ENCODE assay signal across 14 cellular contexts in genomic region chr3:72448375-72448823, GRCh38. TPM values are rescaled to one million over a fixed set of nuclear protein-coding genes. Genes with fewer than 3 reads are reported as not detected.
DNase-seq lines count a peak whose midpoint lies in the region; ATAC-seq, FAIRE-seq and TF ChIP-seq lines count a peak whose summit lies in the region.
"Had no signal": no experiment of that assay in that cellular context is flagged by ENCODE, and none has a peak within 500 bp of the region (broad histone marks: within the 10 kb centered on the region; RNA-seq: fewer than 3 reads in every experiment).

No MANE protein-coding gene starts in this region.

- H3K4me1 ChIP-seq in HepG2 (ENCODE audit: insufficient read depth, low read length), result peaks cover 61% of the 10 kb centered on the region

- H3K9ac ChIP-seq in HepG2 (ENCODE audit: insufficient read depth, low read depth, low read length), result peak overlapping the region; percentile 28; the same call in 1 of the 2 replicates

- under 1% methylated on average over 8 of the region's 8 CpGs for WGBS in HepG2 (ENCODE audit: low lambda C conversion rate)

- peak overlapping the region; percentile 27 for H3K27ac ChIP-seq in HepG2 (ENCODE audit: extremely low read length, insufficient read depth, low read length)

- TF ChIP-seq RAD21 in HepG2 (CRISPR knock-in tag; IDR thresholded peaks at IDR 0.05), result no peak

- BruUV-seq in HepG2 (replicated peaks; lab: Mats Ljungman, UMichigan), result no TSS peak

- H4K20me1 ChIP-seq in HepG2 (ENCODE audit: insufficient read depth, low read length), result peaks cover 33% of the 10 kb centered on the region

- no peak for ATAC-seq in T-cell (replicated peaks in 1 of 4)
- ATAC-seq in HepG2, result peak; percentile 65
- no peak for ATAC-seq in stimulated activated naive B cell treated with anti-CD40 and anti-IgM and Interleukin-4, amounts not matched to agents 10 μg/mL and 1 μg/mL and 100 μg/mL, for 72 hours (replicated peaks)
- ATAC-seq in GM19351 (IDR thresholded peaks at IDR 0.05; ENCODE audit: unreplicated experiment), result no peak
- ATAC-seq: activated CD4-positive, CD25-positive, alpha-beta regulatory T cell treated with anti-CD3 and anti-CD28 coated beads, Interleukin-2, amount 50 U/mL, for 24 hours; left colon; Right ventricle myocardium inferior; stimulated activated memory B cell treated with anti-CD40 and anti-IgM and Interleukin-4, amounts not matched to agents 10 μg/mL and 1 μg/mL and 100 μg/mL, for 72 hours had no signal

- peaks cover 23% of the 10 kb centered on the region for H3K4me1 Mint-ChIP-seq in activated CD4-positive, alpha-beta memory T cell treated with anti-CD3 and anti-CD28 coated beads for 36 hours (ENCODE audit: low read depth)
- peaks cover 35% of the 10 kb centered on the region for H3K4me1 Mint-ChIP-seq in activated CD4-positive, alpha-beta memory T cell treated with anti-CD3 and anti-CD28 coated beads, Interleukin-2, amount 10 ng/mL, durations not matched to agents 7 days and 5 days
- H3K4me1 Mint-ChIP-seq in T-cell, result peaks cover 30 to 32% (median 31%) of the 10 kb centered on the region in 3 donors
- peaks cover 39 to 51% of the 10 kb centered on the region in 2 donors for H3K4me1 Mint-ChIP-seq in stimulated activated naive B cell treated with anti-CD40 and anti-IgM and Interleukin-4, amounts not matched to agents 10 μg/mL and 1 μg/mL and 100 μg/mL, for 72 hours

- no peaks in the 10 kb centered on the region for H3K36me3 ChIP-seq in HepG2 (replicated peaks in 1 of 2; ENCODE audit: control insufficient read depth in 1 of 2, insufficient read depth in 2 of 2, low read length in 2 of 2)

- in situ Hi-C loops in HepG2 (cut with HindIII; ENCODE audit: extremely low pct_ligation_motif_present, low pct_unique_long_range_greater_than_20kb), result no loop called here

- FAIRE-seq in HepG2 (lab: Jason Lieb, UNC), result no peak

- no peak for TF ChIP-seq POLR2A in HepG2 (IDR thresholded peaks at IDR 0.05; ENCODE audit: insufficient read depth in 1 of 2, low read depth in 2 of 2, low read length in 2 of 2)

- peak overlapping the region; percentile 98 for H3K4me2 ChIP-seq in HepG2 (ENCODE audit: low read depth, low read length)

- H2AFZ ChIP-seq in HepG2 (ENCODE audit: low read length), result peak overlapping the region; percentile 64

- no peak for TF ChIP-seq CTCF in HepG2 (CRISPR knock-in tag; IDR thresholded peaks at IDR 0.05)

- H3K9me3 ChIP-seq in HepG2 (ENCODE audit: low read length), result no peaks in the 10 kb centered on the region

- CTCF ChIA-PET in activated CD4-positive, alpha-beta memory T cell treated with anti-CD3 and anti-CD28 coated beads for 36 hours (lab: Charles Lee), result no interaction called here
- CTCF ChIA-PET in activated CD4-positive, alpha-beta memory T cell treated with anti-CD3 and anti-CD28 coated beads, Interleukin-2, amount 10 ng/mL, durations not matched to agents 7 days and 5 days (lab: Charles Lee), result interaction anchor here (1.0 kb wide), 1 partner anchor 35 kb away, joined by 3 read pairs; no protein-coding TSS in a partner anchor
- CTCF ChIA-PET in T-cell (lab: Charles Lee) (no interaction called here), HepG2 (lab: Yijun Ruan, JAX; ENCODE audit: low intra/inter-chr PET ratio, low total read pairs) (no interaction called here)

- DNase-seq in activated CD4-positive, alpha-beta memory T cell treated with anti-CD3 and anti-CD28 coated beads for 36 hours, result no peak
- DNase-seq in activated CD4-positive, alpha-beta memory T cell treated with anti-CD3 and anti-CD28 coated beads, Interleukin-2, amount 10 ng/mL, durations not matched to agents 7 days and 5 days, result no peak
- DNase-seq in T-cell (no peak), HepG2 (ENCODE audit: low spot score) (peak; percentile 31), pons (ENCODE audit: low spot score) (no peak), LoVo (ENCODE audit: low spot score) (no peak)
- DNase-seq in stimulated activated naive B cell treated with anti-CD40 and anti-IgM and Interleukin-4, amounts not matched to agents 10 μg/mL and 1 μg/mL and 100 μg/mL, for 72 hours, result no peak
- DNase-seq: activated naive CD8-positive, alpha-beta T cell treated with anti-CD3 and anti-CD28 coated beads, Interleukin-2, amount 10 ng/mL, durations not matched to agents 7 days and 5 days; left colon; NCI-H1417 had no signal

- H3K27me3 ChIP-seq in HepG2 (ENCODE audit: control insufficient read depth in 1 of 2, insufficient read depth in 2 of 2, low read length in 2 of 2), result peaks cover 0 to 2% of the 10 kb centered on the region in 2 experiments; a peak in 1 of 5 replicates

- no peak overlapping the region for H3K4me3 Mint-ChIP-seq in activated CD4-positive, alpha-beta memory T cell treated with anti-CD3 and anti-CD28 coated beads for 36 hours
- H3K4me3 Mint-ChIP-seq in activated CD4-positive, alpha-beta memory T cell treated with anti-CD3 and anti-CD28 coated beads, Interleukin-2, amount 10 ng/mL, durations not matched to agents 7 days and 5 days, result no peak overlapping the region
- peak overlapping the region; percentile 70 to 88 (median 72) for H3K4me3 Mint-ChIP-seq in T-cell
- no peak overlapping the region for H3K4me3 Mint-ChIP-seq in stimulated activated naive B cell treated with anti-CD40 and anti-IgM and Interleukin-4, amounts not matched to agents 10 μg/mL and 1 μg/mL and 100 μg/mL, for 72 hours

- POLR2A ChIA-PET in activated CD4-positive, alpha-beta memory T cell treated with anti-CD3 and anti-CD28 coated beads for 36 hours (lab: Charles Lee), result interaction anchor here (1.4 kb wide), 1 partner anchor 73 kb away, joined by 6 read pairs; no protein-coding TSS in a partner anchor
- POLR2A ChIA-PET in activated CD4-positive, alpha-beta memory T cell treated with anti-CD3 and anti-CD28 coated beads, Interleukin-2, amount 10 ng/mL, durations not matched to agents 7 days and 5 days (lab: Charles Lee), result interaction anchor here (1.1 to 1.9 kb wide), 4 partner anchors 20 to 103 kb away, joined by 3 to 6 read pairs (median 5); no protein-coding TSS in a partner anchor
- POLR2A ChIA-PET in T-cell (lab: Charles Lee), result interaction anchor here in 1 of 2 donors (0.7 kb wide), 1 partner anchor 679 kb away, joined by 3 read pairs; no protein-coding TSS in a partner anchor
- POLR2A ChIA-PET in HepG2 (lab: Yijun Ruan, JAX), result interaction anchor here (0.6 to 1.0 kb wide), 2 partner anchors 23 to 152 kb away, joined by 3 read pairs; no protein-coding TSS in a partner anchor

- H3K36me3 Mint-ChIP-seq in activated CD4-positive, alpha-beta memory T cell treated with anti-CD3 and anti-CD28 coated beads for 36 hours, result peaks cover 26% of the 10 kb centered on the region
- H3K36me3 Mint-ChIP-seq in activated CD4-positive, alpha-beta memory T cell treated with anti-CD3 and anti-CD28 coated beads, Interleukin-2, amount 10 ng/mL, durations not matched to agents 7 days and 5 days (ENCODE audit: low read depth), result peaks cover 27% of the 10 kb centered on the region
- peaks cover 13% of the 10 kb centered on the region for H3K36me3 Mint-ChIP-seq in T-cell
- peaks cover 22 to 26% of the 10 kb centered on the region in 2 donors for H3K36me3 Mint-ChIP-seq in stimulated activated naive B cell treated with anti-CD40 and anti-IgM and Interleukin-4, amounts not matched to agents 10 μg/mL and 1 μg/mL and 100 μg/mL, for 72 hours

- peak overlapping the region; percentile 11 for H3K27ac Mint-ChIP-seq in activated CD4-positive, alpha-beta memory T cell treated with anti-CD3 and anti-CD28 coated beads for 36 hours
- H3K27ac Mint-ChIP-seq in activated CD4-positive, alpha-beta memory T cell treated with anti-CD3 and anti-CD28 coated beads, Interleukin-2, amount 10 ng/mL, durations not matched to agents 7 days and 5 days, result no peak overlapping the region
- peak overlapping the region in 1 of 2 donors; percentile 28 for H3K27ac Mint-ChIP-seq in T-cell
- peak overlapping the region; percentile 82 for H3K27ac Mint-ChIP-seq in stimulated activated naive B cell treated with anti-CD40 and anti-IgM and Interleukin-4, amounts not matched to agents 10 μg/mL and 1 μg/mL and 100 μg/mL, for 72 hours

- peak overlapping the region; percentile 0 to 67 (median 23); a peak in 4 of 6 replicates for H3K4me3 ChIP-seq in HepG2 (replicated peaks in 1 of 3; ENCODE audit: insufficient read depth in 1 of 3, low read depth in 2 of 3, low read length in 3 of 3)

- TF ChIP-seq EP300 in HepG2 (IDR thresholded peaks at IDR 0.05; ENCODE audit: low read depth in 2 of 2, low read length in 2 of 2), result no peak
- no peak for TF ChIP-seq EP300 in HepG2 (CRISPR knock-in tag; IDR thresholded peaks at IDR 0.05; ENCODE audit: borderline replicate concordance)

- peaks cover 33% of the 10 kb centered on the region for H3K79me2 ChIP-seq in HepG2 (ENCODE audit: insufficient read depth, low read length)

- no peaks in the 10 kb centered on the region for H3K9me3 Mint-ChIP-seq in activated CD4-positive, alpha-beta memory T cell treated with anti-CD3 and anti-CD28 coated beads for 36 hours
- no peaks in the 10 kb centered on the region for H3K9me3 Mint-ChIP-seq in activated CD4-positive, alpha-beta memory T cell treated with anti-CD3 and anti-CD28 coated beads, Interleukin-2, amount 10 ng/mL, durations not matched to agents 7 days and 5 days
- no peaks in the 10 kb centered on the region for H3K9me3 Mint-ChIP-seq in T-cell
- H3K9me3 Mint-ChIP-seq in stimulated activated naive B cell treated with anti-CD40 and anti-IgM and Interleukin-4, amounts not matched to agents 10 μg/mL and 1 μg/mL and 100 μg/mL, for 72 hours, result no peaks in the 10 kb centered on the region
- H3K9me3 Mint-ChIP-seq: stimulated activated memory B cell treated with anti-CD40 and anti-IgM and Interleukin-4, amounts not matched to agents 10 μg/mL and 1 μg/mL and 100 μg/mL, for 72 hours had no signal

- peaks cover 31% of the 10 kb centered on the region for H3K27me3 Mint-ChIP-seq in activated CD4-positive, alpha-beta memory T cell treated with anti-CD3 and anti-CD28 coated beads for 36 hours
- H3K27me3 Mint-ChIP-seq in activated CD4-positive, alpha-beta memory T cell treated with anti-CD3 and anti-CD28 coated beads, Interleukin-2, amount 10 ng/mL, durations not matched to agents 7 days and 5 days, result peaks cover 22% of the 10 kb centered on the region
- H3K27me3 Mint-ChIP-seq in T-cell, result peaks cover 8 to 15% of the 10 kb centered on the region in 2 donors
- H3K27me3 Mint-ChIP-seq in stimulated activated naive B cell treated with anti-CD40 and anti-IgM and Interleukin-4, amounts not matched to agents 10 μg/mL and 1 μg/mL and 100 μg/mL, for 72 hours, result peaks cover 22 to 29% of the 10 kb centered on the region in 2 donors

- intact Hi-C loops in activated CD4-positive, alpha-beta memory T cell treated with anti-CD3 and anti-CD28 coated beads for 36 hours (cut with micrococcal nuclease), result loop anchor here (5.0 to 10.0 kb wide), 4 partner anchors 374 to 724 kb away; partner anchors contain the start of gene EIF4E3
- intact Hi-C loops in HepG2 (cut with micrococcal nuclease; ENCODE audit: unreplicated experiment), result loop anchor here (5.0 kb wide), 2 partner anchors 119 to 144 kb away; no protein-coding TSS in a partner anchor

RNA-seq across cellular contexts. Expression of gene RYBP, which starts 2.0 kb away (rescaled TPM):
- total RNA-seq in activated CD4-positive, alpha-beta memory T cell treated with anti-CD3 and anti-CD28 coated beads for 36 hours, result 10 to 100 TPM; 36.5 to 37.0 TPM
- total RNA-seq in activated CD4-positive, alpha-beta memory T cell treated with anti-CD3 and anti-CD28 coated beads, Interleukin-2, amount 10 ng/mL, durations not matched to agents 7 days and 5 days, result 10 to 100 TPM; 17.5 to 17.6 TPM
- 10 to 100 TPM in 4 of 5 donors, 1 to 10 TPM in 1; 8.8 to 17.1 (median 12.8) TPM for total RNA-seq in T-cell
- total RNA-seq in HepG2 (2016; rRNA removed; fragmentation: Illumina TruSeq; extraction: Trizol), result 6.1 and 13.2 TPM in 2 replicates
- total RNA-seq in HepG2 (2016; cell fraction: cytosol; rRNA removed; fragmentation: Illumina TruSeq; extraction: Trizol; ENCODE audit: low read depth), result 1.0 and 1.2 TPM in 2 replicates
- 6.3 and 12.2 TPM in 2 replicates for total RNA-seq in HepG2 (2016; cell fraction: insoluble cytoplasmic fraction; rRNA removed; fragmentation: Illumina TruSeq; extraction: Trizol)
- 7.7 and 7.8 TPM in 2 replicates for total RNA-seq in HepG2 (2016; cell fraction: membrane; rRNA removed; fragmentation: Illumina TruSeq; extraction: Trizol)
- 8.8 and 10.1 TPM in 2 replicates for total RNA-seq in HepG2 (2016; cell fraction: nucleus; rRNA removed; fragmentation: Illumina TruSeq; extraction: Trizol)
- 8.0 and 10.7 TPM in 2 replicates for polyA plus RNA-seq in HepG2 (2011; rRNA removed)
- 4.9 and 7.5 TPM in 2 replicates for polyA plus RNA-seq in HepG2 (2011; cell fraction: cytosol; rRNA removed)
- 5.2 and 6.1 TPM in 2 replicates for polyA plus RNA-seq in HepG2 (2011; cell fraction: nucleus; rRNA removed)
- 15.4 and 18.6 TPM in 2 replicates for polyA plus RNA-seq in HepG2 (2012)
- polyA plus RNA-seq in HepG2 (2016; cell fraction: cytosol; fragmentation: Illumina TruSeq; extraction: Trizol; ENCODE audit: low read depth), result 1.4 TPM in 2 replicates
- polyA plus RNA-seq in HepG2 (2016; cell fraction: insoluble cytoplasmic fraction; fragmentation: Illumina TruSeq; extraction: Trizol; ENCODE audit: low read depth), result 16.6 TPM in 2 replicates
- polyA plus RNA-seq in HepG2 (2016; cell fraction: membrane; fragmentation: Illumina TruSeq; extraction: Trizol; ENCODE audit: low read depth), result 6.0 and 6.1 TPM in 2 replicates
- 13.8 and 14.7 TPM in 2 replicates for polyA plus RNA-seq in HepG2 (2016; cell fraction: nucleus; fragmentation: Illumina TruSeq; extraction: Trizol; ENCODE audit: insufficient read depth, low read depth)
- 2.2 and 5.2 TPM in 2 replicates for polyA minus RNA-seq in HepG2 (2011; rRNA and poly(A)+ RNA removed; ENCODE audit: low replicate concordance)
- 13.5 and 13.7 TPM in 2 replicates for polyA minus RNA-seq in HepG2 (2011; cell fraction: cytosol; rRNA and poly(A)+ RNA removed)
- 17.0 and 23.4 TPM in 2 replicates for polyA minus RNA-seq in HepG2 (2011; cell fraction: nucleus; rRNA and poly(A)+ RNA removed)

Comparison
In these comparisons a context has a peak if more than half of its experiments do, and no peak if none do; other contexts are left out.
1. H3K4me3 Mint-ChIP-seq: peak in T-cell (3 of 3); none in activated CD4-positive, alpha-beta memory T cell treated with anti-CD3 and anti-CD28 coated beads for 36 hours (single experiment), activated CD4-positive, alpha-beta memory T cell treated with anti-CD3 and anti-CD28 coated beads, Interleukin-2, amount 10 ng/mL, durations not matched to agents 7 days and 5 days (single experiment) and stimulated activated naive B cell treated with anti-CD40 and anti-IgM and Interleukin-4, amounts not matched to agents 10 μg/mL and 1 μg/mL and 100 μg/mL, for 72 hours (0 of 2).